In the genomic region with DNA sequence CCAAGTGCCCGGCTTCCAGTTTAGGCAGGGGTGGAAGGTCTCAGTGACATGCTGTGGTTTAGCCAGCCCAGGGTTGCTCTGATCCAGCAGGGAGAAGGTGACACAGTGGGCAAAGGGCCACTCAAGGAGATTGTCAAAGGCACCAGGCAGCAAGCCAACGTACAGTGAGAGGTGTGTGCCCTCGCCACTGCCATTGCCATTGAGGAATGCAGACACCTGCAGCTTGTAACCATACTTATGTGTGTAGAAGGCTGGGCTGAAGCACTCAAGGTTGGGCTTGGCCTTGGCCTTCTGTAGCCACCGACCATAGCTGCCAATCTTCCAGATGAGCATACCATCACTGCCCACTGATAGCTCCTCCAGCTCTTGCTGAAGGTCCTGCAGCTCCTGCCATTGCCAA, we compare ENCODE assay signal across 20 cellular contexts. TPM values are rescaled to one million over a fixed set of nuclear protein-coding genes. Genes with fewer than 3 reads are reported as not detected.
DNase-seq lines count a peak whose midpoint lies in the region; ATAC-seq and TF ChIP-seq lines count a peak whose summit lies in the region.
"Had no signal": no experiment of that assay in that cellular context is flagged by ENCODE, and none has a peak within 500 bp of the region (broad histone marks: within the 10 kb centered on the region; RNA-seq: fewer than 3 reads in every experiment).

No MANE protein-coding gene starts in this region.

- H3K14ac ChIP-seq in IMR-90 (replicated peaks; ENCODE audit: low read depth, low read length), result no peak overlapping the region

- H3K9me3 ChIP-seq in left ventricle myocardium inferior (replicated peaks) (no peaks in the 10 kb centered on the region), IMR-90 (ENCODE audit: control insufficient read depth, insufficient read depth, low read length) (no peaks in the 10 kb centered on the region), lower lobe of right lung (no peaks in the 10 kb centered on the region), thyroid gland (no peaks in the 10 kb centered on the region)

- no peak overlapping the region for H3K23ac ChIP-seq in IMR-90 (ENCODE audit: low read depth, low read length)

- BruUV-seq in IMR-90 (replicated peaks; lab: Mats Ljungman, UMichigan), result no TSS peak

- dilution Hi-C loops in IMR-90 (cut with HindIII; ENCODE audit: low sequenced_read_pairs, unreplicated experiment), result no loop called here

- H4K20me1 ChIP-seq in IMR-90 (ENCODE audit: insufficient read depth, low read length), result no peaks in the 10 kb centered on the region

- H2BK120ac ChIP-seq in IMR-90 (ENCODE audit: low read depth, low read length), result no peak overlapping the region

- no peak overlapping the region for H4K91ac ChIP-seq in IMR-90 (ENCODE audit: insufficient read depth, low read depth, low read length)

- H3K27ac ChIP-seq in left ventricle myocardium inferior (replicated peaks) (no peak overlapping the region), IMR-90 (ENCODE audit: insufficient read depth, low read length) (no peak overlapping the region), lower lobe of right lung (no peak overlapping the region), thyroid gland (no peak overlapping the region)
- H3K27ac ChIP-seq: HL-60 had no signal

- H3K4me1 ChIP-seq in left ventricle myocardium inferior (no peaks in the 10 kb centered on the region), IMR-90 (ENCODE audit: control insufficient read depth, insufficient read depth, low read length) (no peaks in the 10 kb centered on the region; the same call in 1 of the 2 replicates), lower lobe of right lung (no peaks in the 10 kb centered on the region), thyroid gland (peaks cover 0 to 4% of the 10 kb centered on the region in 2 donors)

- H3K4me2 ChIP-seq in IMR-90 (ENCODE audit: low read depth, low read length), result no peak overlapping the region

- no peak overlapping the region for H3K4ac ChIP-seq in IMR-90 (ENCODE audit: low read depth, low read length)

- H3K27me3 ChIP-seq in left ventricle myocardium inferior (ENCODE audit: low read depth), result no peaks in the 10 kb centered on the region
- no peaks in the 10 kb centered on the region for H3K27me3 ChIP-seq in IMR-90 (ENCODE audit: control insufficient read depth, insufficient read depth, low read length)
- no peaks in the 10 kb centered on the region for H3K27me3 ChIP-seq in lower lobe of right lung (ENCODE audit: low read depth)
- no peaks in the 10 kb centered on the region for H3K27me3 ChIP-seq in thyroid gland

- ATAC-seq in Right ventricle myocardium inferior (peak; percentile 28), IMR-90 (ENCODE audit: low read depth) (no peak), lower lobe of right lung (peak; percentile 39 to 86)

- no peak overlapping the region for H4K8ac ChIP-seq in IMR-90 (ENCODE audit: low read depth in 2 of 2, low read length in 2 of 2)

- H2AFZ ChIP-seq in IMR-90 (replicated peaks; ENCODE audit: low read length, poor library complexity), result no peak overlapping the region

- CTCF ChIA-PET in IMR-90 (lab: Yijun Ruan, JAX), result no interaction called here

- in situ Hi-C loops in IMR-90 (cut with MboI; ENCODE audit: low sequenced_read_pairs), result no loop called here

- DNase-seq in Right ventricle myocardium inferior (ENCODE audit: missing footprints) (no peak), left ventricle myocardium inferior (no peak), IMR-90 (no peak), lower lobe of right lung (peak; percentile 52), thyroid gland (peak; percentile 33 to 54), T1000 (lab: John Stamatoyannopoulos, UW) (no peak), hepatic stellate cell (ENCODE audit: low spot score) (no peak), retina (no peak)
- DNase-seq: ACHN; C1 segment of cervical spinal cord; Calu3; CD4-positive, alpha-beta T cell; DMS 273 treated with DMSO at 0.1 percent for 48 hours; DMS79 treated with DMSO at 0.1 percent for 48 hours; GDM1; HCEC 1CT had no signal

- no peak overlapping the region for H3K9ac ChIP-seq in IMR-90 (ENCODE audit: low read depth, low read length)

- intact Hi-C loops in Right ventricle myocardium inferior (cut with DNase I) (no loop called here), left ventricle myocardium inferior (cut with micrococcal nuclease) (no loop called here), IMR-90 (cut with micrococcal nuclease) (no loop called here), lower lobe of right lung (cut with DNase I) (no loop called here), thyroid gland (cut with DNase I) (no loop called here)

- no peak for TF ChIP-seq RAD21 in IMR-90 (IDR thresholded peaks at IDR 0.05; ENCODE audit: low read length)

- WGBS in IMR-90 (ENCODE audit: extremely low coverage in 2 of 2, insufficient read length in 1 of 2), 2 experiments, result 100% methylated on average over 2 of the region's 4 CpGs; no CpG with 5 or more reads in 1 of the 2 experiments
- 38 to 61% methylated on average over 2 to 3 of the region's 4 CpGs for WGBS in thyroid gland, 2 donors

- H2AK5ac ChIP-seq in IMR-90 (ENCODE audit: low read depth, low read length), result peak overlapping the region; percentile 53; the same call in 1 of the 2 replicates

- H3K18ac ChIP-seq in IMR-90 (ENCODE audit: low read depth, low read length), result no peak overlapping the region

- no peak overlapping the region for H2BK5ac ChIP-seq in IMR-90 (ENCODE audit: low read depth, low read length, poor library complexity, severe bottlenecking)

- TF ChIP-seq POLR2A in IMR-90 (IDR thresholded peaks at IDR 0.05; ENCODE audit: low read depth, low read length), result no peak
- no peak for TF ChIP-seq POLR2A in thyroid gland (IDR thresholded peaks at IDR 0.05)

- H2BK20ac ChIP-seq in IMR-90 (ENCODE audit: low read depth, low read length), result no peak overlapping the region

- no peak overlapping the region for H3K56ac ChIP-seq in IMR-90 (ENCODE audit: extremely low read depth, insufficient read depth, low read length)

- POLR2A ChIA-PET in IMR-90 (lab: Charles Lee; ENCODE audit: unreplicated experiment), result no interaction called here

- H2BK15ac ChIP-seq in IMR-90 (ENCODE audit: low read depth, low read length), result no peak overlapping the region

- H3K4me3 ChIP-seq in left ventricle myocardium inferior (no peak overlapping the region), IMR-90 (ENCODE audit: insufficient read depth, low read depth, low read length) (no peak overlapping the region), lower lobe of right lung (no peak overlapping the region), thyroid gland (replicated peaks in 1 of 3) (no peak overlapping the region)

- TF ChIP-seq CTCF in left ventricle myocardium inferior (IDR thresholded peaks at IDR 0.05; ENCODE audit: borderline replicate concordance), result no peak
- TF ChIP-seq CTCF in IMR-90 (conservative IDR thresholded peaks at IDR 0.05; ENCODE audit: low read depth, low read length), result no peak
- TF ChIP-seq CTCF in lower lobe of right lung (IDR thresholded peaks at IDR 0.05), result no peak
- no peak for TF ChIP-seq CTCF in thyroid gland (IDR thresholded peaks at IDR 0.05)

- no peaks in the 10 kb centered on the region; the same call in 1 of the 2 replicates for H3K9me1 ChIP-seq in IMR-90 (ENCODE audit: insufficient read depth, low read length)

- H3K36me3 ChIP-seq in left ventricle myocardium inferior (no peaks in the 10 kb centered on the region), IMR-90 (ENCODE audit: control insufficient read depth, insufficient read depth, low read length) (no peaks in the 10 kb centered on the region), lower lobe of right lung (no peaks in the 10 kb centered on the region), thyroid gland (no peaks in the 10 kb centered on the region)

- H4K5ac ChIP-seq in IMR-90 (ENCODE audit: low read depth, low read length), result no peak overlapping the region

- H3K79me1 ChIP-seq in IMR-90 (ENCODE audit: low read depth in 1 of 2, low read length in 2 of 2), result no peaks in the 10 kb centered on the region

- no peak overlapping the region for H2AK9ac ChIP-seq in IMR-90 (replicated peaks; ENCODE audit: low read depth, low read length, poor library complexity)

TF ChIP-seq in IMR-90, 13 proteins besides CTCF, POLR2A, EP300 and RAD21:
- no peak for TF ChIP-seq RFX5 (IDR thresholded peaks at IDR 0.05; ENCODE audit: low read depth, low read length)
- TF ChIP-seq FOS (IDR thresholded peaks at IDR 0.05; ENCODE audit: low read depth, low read length), result no peak
- TF ChIP-seq SMC3 (IDR thresholded peaks at IDR 0.05; ENCODE audit: low read depth, low read length), result no peak
- TF ChIP-seq CEBPB (IDR thresholded peaks at IDR 0.05; ENCODE audit: low read depth, low read length), result no peak

RNA-seq across cellular contexts. Expression of a gene that starts 59.8 kb away (rescaled TPM):
- total RNA-seq in Right ventricle myocardium inferior, result not detected
- total RNA-seq in left ventricle myocardium inferior, result not detected
- total RNA-seq in IMR-90 (2012; rRNA removed), result not detected in 2 replicates
- polyA plus RNA-seq in IMR-90 (2012; rRNA removed), result not detected in 2 replicates
- polyA plus RNA-seq in IMR-90 (2012; cell fraction: cytosol; rRNA removed), result not detected in 2 replicates
- not detected in 2 replicates for polyA plus RNA-seq in IMR-90 (2012; cell fraction: nucleus; rRNA removed; ENCODE audit: low replicate concordance)
- not detected for total RNA-seq in lower lobe of right lung
- total RNA-seq in thyroid gland, result not detected
- total RNA-seq: A172; Calu3; CD4-positive, alpha-beta T cell; H4 had no signal
- polyA plus RNA-seq: IgD-negative memory B cell had no signal

Comparison
In these comparisons a context has a peak if more than half of its experiments do, and no peak if none do; other contexts are left out.
1. DNase-seq: peak in lower lobe of right lung (single experiment) and thyroid gland (2 of 2); none in Right ventricle myocardium inferior (single experiment), left ventricle myocardium inferior (single experiment), IMR-90 (single experiment), T1000 (single experiment), hepatic stellate cell (single experiment) and retina (single experiment).